1 cellular context compared by ENCODE assay signal in the genomic region with DNA sequence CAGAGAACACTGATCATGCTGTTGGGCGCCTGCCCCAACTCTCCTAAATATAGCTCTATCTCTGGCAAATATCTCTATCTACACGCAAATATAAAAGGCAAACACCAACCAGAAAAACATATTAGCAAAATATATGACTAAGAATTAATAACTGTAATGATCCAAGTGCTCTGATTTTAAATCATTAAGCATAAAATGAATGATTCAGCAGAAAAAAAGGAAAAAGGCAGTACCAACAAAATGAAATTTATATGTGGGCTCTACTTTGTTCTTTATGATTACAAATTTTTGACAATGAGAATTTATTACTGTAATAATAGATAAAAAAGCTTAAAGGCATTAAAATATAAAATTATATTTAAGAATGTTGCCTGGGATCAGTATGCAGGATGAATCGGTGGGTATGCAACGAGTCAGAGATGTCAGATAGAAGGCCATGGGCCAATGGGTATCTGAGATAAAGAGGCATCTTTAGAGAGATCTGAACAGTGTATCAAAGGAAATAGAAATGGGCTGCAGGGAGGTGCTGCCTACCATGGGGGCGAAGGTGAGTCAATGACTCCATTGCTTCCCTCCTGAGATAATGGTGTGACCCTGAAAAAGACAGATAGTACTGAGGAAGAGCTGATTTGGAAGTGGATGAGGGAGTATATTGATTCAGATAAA.
TF ChIP-seq lines count a peak whose summit lies in the region.

No MANE protein-coding gene starts in this region.

TF ChIP-seq in K562, 482 proteins besides CTCF, POLR2A, EP300 and RAD21 (continued from another document):
- TF ChIP-seq, protein P1, sequence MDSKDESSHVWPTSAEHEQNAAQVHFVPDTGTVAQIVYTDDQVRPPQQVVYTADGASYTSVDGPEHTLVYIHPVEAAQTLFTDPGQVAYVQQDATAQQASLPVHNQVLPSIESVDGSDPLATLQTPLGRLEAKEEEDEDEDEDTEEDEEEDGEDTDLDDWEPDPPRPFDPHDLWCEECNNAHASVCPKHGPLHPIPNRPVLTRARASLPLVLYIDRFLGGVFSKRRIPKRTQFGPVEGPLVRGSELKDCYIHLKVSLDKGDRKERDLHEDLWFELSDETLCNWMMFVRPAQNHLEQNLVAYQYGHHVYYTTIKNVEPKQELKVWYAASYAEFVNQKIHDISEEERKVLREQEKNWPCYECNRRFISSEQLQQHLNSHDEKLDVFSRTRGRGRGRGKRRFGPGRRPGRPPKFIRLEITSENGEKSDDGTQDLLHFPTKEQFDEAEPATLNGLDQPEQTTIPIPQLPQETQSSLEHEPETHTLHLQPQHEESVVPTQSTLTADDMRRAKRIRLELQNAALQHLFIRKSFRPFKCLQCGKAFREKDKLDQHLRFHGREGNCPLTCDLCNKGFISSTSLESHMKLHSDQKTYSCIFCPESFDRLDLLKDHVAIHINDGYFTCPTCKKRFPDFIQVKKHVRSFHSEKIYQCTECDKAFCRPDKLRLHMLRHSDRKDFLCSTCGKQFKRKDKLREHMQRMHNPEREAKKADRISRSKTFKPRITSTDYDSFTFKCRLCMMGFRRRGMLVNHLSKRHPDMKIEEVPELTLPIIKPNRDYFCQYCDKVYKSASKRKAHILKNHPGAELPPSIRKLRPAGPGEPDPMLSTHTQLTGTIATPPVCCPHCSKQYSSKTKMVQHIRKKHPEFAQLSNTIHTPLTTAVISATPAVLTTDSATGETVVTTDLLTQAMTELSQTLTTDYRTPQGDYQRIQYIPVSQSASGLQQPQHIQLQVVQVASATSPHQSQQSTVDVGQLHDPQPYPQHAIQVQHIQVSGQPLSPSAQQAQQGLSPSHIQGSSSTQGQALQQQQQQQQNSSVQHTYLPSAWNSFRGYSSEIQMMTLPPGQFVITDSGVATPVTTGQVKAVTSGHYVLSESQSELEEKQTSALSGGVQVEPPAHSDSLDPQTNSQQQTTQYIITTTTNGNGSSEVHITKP (IDR thresholded peaks at IDR 0.05; ENCODE audit: partially characterized antibody): peak; percentile 29
- TF ChIP-seq CBFA2T3 (IDR thresholded peaks at IDR 0.05) (no peak), MAFK (IDR thresholded peaks at IDR 0.05; ENCODE audit: low read length) (peak; percentile 33; the same call in 1 of the 2 replicates)
